In genomic region chr12:83574142-83574541, GRCh38 we compare ENCODE assay signal across 1 cellular context.
TF ChIP-seq lines count a peak whose summit lies in the region.

No MANE protein-coding gene starts in this region.

TF ChIP-seq in HCT116, 20 proteins besides CTCF, POLR2A, EP300 and RAD21 (continued from another document):
- TF ChIP-seq, protein P1, sequence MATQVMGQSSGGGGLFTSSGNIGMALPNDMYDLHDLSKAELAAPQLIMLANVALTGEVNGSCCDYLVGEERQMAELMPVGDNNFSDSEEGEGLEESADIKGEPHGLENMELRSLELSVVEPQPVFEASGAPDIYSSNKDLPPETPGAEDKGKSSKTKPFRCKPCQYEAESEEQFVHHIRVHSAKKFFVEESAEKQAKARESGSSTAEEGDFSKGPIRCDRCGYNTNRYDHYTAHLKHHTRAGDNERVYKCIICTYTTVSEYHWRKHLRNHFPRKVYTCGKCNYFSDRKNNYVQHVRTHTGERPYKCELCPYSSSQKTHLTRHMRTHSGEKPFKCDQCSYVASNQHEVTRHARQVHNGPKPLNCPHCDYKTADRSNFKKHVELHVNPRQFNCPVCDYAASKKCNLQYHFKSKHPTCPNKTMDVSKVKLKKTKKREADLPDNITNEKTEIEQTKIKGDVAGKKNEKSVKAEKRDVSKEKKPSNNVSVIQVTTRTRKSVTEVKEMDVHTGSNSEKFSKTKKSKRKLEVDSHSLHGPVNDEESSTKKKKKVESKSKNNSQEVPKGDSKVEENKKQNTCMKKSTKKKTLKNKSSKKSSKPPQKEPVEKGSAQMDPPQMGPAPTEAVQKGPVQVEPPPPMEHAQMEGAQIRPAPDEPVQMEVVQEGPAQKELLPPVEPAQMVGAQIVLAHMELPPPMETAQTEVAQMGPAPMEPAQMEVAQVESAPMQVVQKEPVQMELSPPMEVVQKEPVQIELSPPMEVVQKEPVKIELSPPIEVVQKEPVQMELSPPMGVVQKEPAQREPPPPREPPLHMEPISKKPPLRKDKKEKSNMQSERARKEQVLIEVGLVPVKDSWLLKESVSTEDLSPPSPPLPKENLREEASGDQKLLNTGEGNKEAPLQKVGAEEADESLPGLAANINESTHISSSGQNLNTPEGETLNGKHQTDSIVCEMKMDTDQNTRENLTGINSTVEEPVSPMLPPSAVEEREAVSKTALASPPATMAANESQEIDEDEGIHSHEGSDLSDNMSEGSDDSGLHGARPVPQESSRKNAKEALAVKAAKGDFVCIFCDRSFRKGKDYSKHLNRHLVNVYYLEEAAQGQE (IDR thresholded peaks at IDR 0.05; ENCODE audit: low read depth), result no peak
- no peak for TF ChIP-seq SRF (IDR thresholded peaks at IDR 0.05; ENCODE audit: low read depth)
